Comparison of ENCODE assay signal across 28 cellular contexts in genomic region chr6:37858363-37858762, GRCh38. TPM values are rescaled to one million over a fixed set of nuclear protein-coding genes. Genes with fewer than 3 reads are reported as not detected.
DNase-seq lines count a peak whose midpoint lies in the region; ATAC-seq and TF ChIP-seq lines count a peak whose summit lies in the region.
"Had no signal": no experiment of that assay in that cellular context is flagged by ENCODE, and none has a peak within 500 bp of the region (broad histone marks: within the 10 kb centered on the region; RNA-seq: fewer than 3 reads in every experiment).

No MANE protein-coding gene starts in this region.

- H3K27ac Mint-ChIP-seq in activated naive CD8-positive, alpha-beta T cell treated with anti-CD3 and anti-CD28 coated beads, Interleukin-2, amount 50 U/mL, for 24 hours, result peak overlapping the region; percentile 69
- H3K27ac Mint-ChIP-seq in progenitor cell of endocrine pancreas, result peak overlapping the region; percentile 28
- H3K27ac Mint-ChIP-seq: mesothelial cell of epicardium had no signal

- no peaks in the 10 kb centered on the region for H3K9me3 ChIP-seq in SK-N-MC (ENCODE audit: low read depth, low read length)
- H3K9me3 ChIP-seq: esophagus squamous epithelium, heart right ventricle, SJCRH30, upper lobe of left lung had no signal

- TF ChIP-seq CTCF in progenitor cell of endocrine pancreas (IDR thresholded peaks at IDR 0.05; ENCODE audit: unreplicated experiment), result no peak

- H3K9me3 Mint-ChIP-seq in activated T-cell treated with anti-CD3 and anti-CD28 coated beads, Interleukin-2, amount 50 U/mL, for 4 hours, result no peaks in the 10 kb centered on the region
- H3K9me3 Mint-ChIP-seq in activated naive CD8-positive, alpha-beta T cell treated with anti-CD3 and anti-CD28 coated beads, Interleukin-2, amount 50 U/mL, for 24 hours, result no peaks in the 10 kb centered on the region
- no peaks in the 10 kb centered on the region for H3K9me3 Mint-ChIP-seq in progenitor cell of endocrine pancreas (ENCODE audit: low read depth)
- H3K9me3 Mint-ChIP-seq: mesothelial cell of epicardium had no signal

- no peak overlapping the region for H3K4me3 Mint-ChIP-seq in activated T-cell treated with anti-CD3 and anti-CD28 coated beads, Interleukin-2, amount 50 U/mL, for 4 hours
- no peak overlapping the region for H3K4me3 Mint-ChIP-seq in activated naive CD8-positive, alpha-beta T cell treated with anti-CD3 and anti-CD28 coated beads, Interleukin-2, amount 50 U/mL, for 24 hours
- no peak overlapping the region for H3K4me3 Mint-ChIP-seq in progenitor cell of endocrine pancreas (ENCODE audit: low read depth)
- H3K4me3 Mint-ChIP-seq: mesothelial cell of epicardium had no signal

- no peaks in the 10 kb centered on the region for H3K27me3 Mint-ChIP-seq in activated T-cell treated with anti-CD3 and anti-CD28 coated beads, Interleukin-2, amount 50 U/mL, for 4 hours (ENCODE audit: low read depth)
- H3K27me3 Mint-ChIP-seq in activated naive CD8-positive, alpha-beta T cell treated with anti-CD3 and anti-CD28 coated beads, Interleukin-2, amount 50 U/mL, for 24 hours, result no peaks in the 10 kb centered on the region
- no peaks in the 10 kb centered on the region for H3K27me3 Mint-ChIP-seq in progenitor cell of endocrine pancreas

- ATAC-seq in activated T-cell treated with anti-CD3 and anti-CD28 coated beads, Interleukin-2, amount 50 U/mL, for 4 hours, result peak; percentile 75 to 78
- ATAC-seq in activated naive CD8-positive, alpha-beta T cell treated with anti-CD3 and anti-CD28 coated beads, Interleukin-2, amount 50 U/mL, for 24 hours, result peak; percentile 78
- no peak for ATAC-seq in GM21529 (IDR thresholded peaks at IDR 0.05; ENCODE audit: unreplicated experiment)
- no peak for ATAC-seq in HG03571 (IDR thresholded peaks at IDR 0.05; ENCODE audit: unreplicated experiment)
- ATAC-seq: foreskin keratinocyte, heart right ventricle had no signal

- H3K4me3 ChIP-seq in SK-N-MC, result no peak overlapping the region
- H3K4me3 ChIP-seq: dorsolateral prefrontal cortex, esophagus squamous epithelium, heart right ventricle, SJCRH30, upper lobe of left lung had no signal

- peaks cover 70% of the 10 kb centered on the region for H3K4me1 Mint-ChIP-seq in activated T-cell treated with anti-CD3 and anti-CD28 coated beads, Interleukin-2, amount 50 U/mL, for 4 hours (ENCODE audit: low read depth)
- H3K4me1 Mint-ChIP-seq in activated naive CD8-positive, alpha-beta T cell treated with anti-CD3 and anti-CD28 coated beads, Interleukin-2, amount 50 U/mL, for 24 hours, result peaks cover 72% of the 10 kb centered on the region
- H3K4me1 Mint-ChIP-seq in progenitor cell of endocrine pancreas (ENCODE audit: low read depth), result peaks cover 17% of the 10 kb centered on the region

- peak overlapping the region; percentile 22; the same call in 1 of the 2 replicates for H3K27ac ChIP-seq in SK-N-MC
- H3K27ac ChIP-seq: brain microvascular endothelial cell, dorsolateral prefrontal cortex, esophagus squamous epithelium, foreskin keratinocyte, heart right ventricle, SJCRH30, upper lobe of left lung had no signal

- H3K9ac ChIP-seq in SK-N-MC (ENCODE audit: insufficient read length), result no peak overlapping the region

- peaks cover 3% of the 10 kb centered on the region; the same call in 1 of the 2 replicates for H3K36me3 ChIP-seq in SK-N-MC (ENCODE audit: insufficient read depth, low read length)
- H3K36me3 ChIP-seq: brain microvascular endothelial cell, upper lobe of left lung had no signal

- peaks cover 6% of the 10 kb centered on the region for H3K36me3 Mint-ChIP-seq in activated T-cell treated with anti-CD3 and anti-CD28 coated beads, Interleukin-2, amount 50 U/mL, for 4 hours (ENCODE audit: insufficient read depth)
- peaks cover 11% of the 10 kb centered on the region for H3K36me3 Mint-ChIP-seq in activated naive CD8-positive, alpha-beta T cell treated with anti-CD3 and anti-CD28 coated beads, Interleukin-2, amount 50 U/mL, for 24 hours (ENCODE audit: low read depth)
- no peaks in the 10 kb centered on the region for H3K36me3 Mint-ChIP-seq in progenitor cell of endocrine pancreas (ENCODE audit: insufficient read depth)
- H3K36me3 Mint-ChIP-seq: mesothelial cell of epicardium had no signal

- no peak for DNase-seq in activated T-cell treated with anti-CD3 and anti-CD28 coated beads, Interleukin-2, amount 50 U/mL, for 4 hours
- no peak for DNase-seq in activated T-cell treated with anti-CD3 and anti-CD28 coated beads, Interleukin-2, amount 50 U/mL, for 48 hours
- DNase-seq in SK-N-MC (ENCODE audit: low read depth, low spot score), result no peak
- DNase-seq in activated naive CD8-positive, alpha-beta T cell treated with anti-CD3 and anti-CD28 coated beads, Interleukin-2, amount 50 U/mL, for 24 hours, result no peak
- DNase-seq in progenitor cell of endocrine pancreas (ENCODE audit: low spot score, unreplicated experiment), result no peak
- DNase-seq in A172 (ENCODE audit: low spot score), result no peak
- DNase-seq: activated effector memory CD4-positive, alpha-beta T cell treated with anti-CD3 and anti-CD28 coated beads, Interleukin-2, amount 50 U/mL, for 16 hours; amniotic stem cell; brain microvascular endothelial cell; cerebellar nuclear complex; dorsolateral prefrontal cortex; esophagus squamous epithelium; foreskin keratinocyte; H7; heart right ventricle; KBM-7; NCI-H1092; NCI-H1694; NCI-H446; nucleus accumbens; RPMI8226; SJCRH30; stimulated activated CD4-positive, alpha-beta T cell treated with anti-CD3 and anti-CD28 coated beads, Interleukin-4, amount 100 ng/mL, for 1 hour; substantia nigra; upper lobe of left lung had no signal

RNA-seq across cellular contexts. Expression of gene ZFAND3, which starts 38.8 kb away (rescaled TPM):
- total RNA-seq in activated T-cell treated with anti-CD3 and anti-CD28 coated beads, Interleukin-2, amount 50 U/mL, for 4 hours, result 10 to 100 TPM; 21.5 to 31.4 (median 30.8) TPM
- 92.7 and 102 TPM in 2 replicates for total RNA-seq in progenitor cell of endocrine pancreas
- total RNA-seq in A172 (2014; rRNA removed; shearing (Covaris generic)), result 10.0 and 14.2 TPM in 2 replicates

Comparison
In these comparisons a context has a peak if more than half of its experiments do, and no peak if none do; other contexts are left out.
1. ATAC-seq: peak in activated T-cell treated with anti-CD3 and anti-CD28 coated beads, Interleukin-2, amount 50 U/mL, for 4 hours (2 of 2) and activated naive CD8-positive, alpha-beta T cell treated with anti-CD3 and anti-CD28 coated beads, Interleukin-2, amount 50 U/mL, for 24 hours (single experiment); none in GM21529 (single experiment) and HG03571 (single experiment).